29 cellular contexts compared by ENCODE assay signal in genomic region chr11:62438641-62439040, GRCh38. TPM values are rescaled to one million over a fixed set of nuclear protein-coding genes. Genes with fewer than 3 reads are reported as not detected.
"Had no signal": no experiment of that assay in that cellular context is flagged by ENCODE, and none has a peak within 500 bp of the region (broad histone marks: within the 10 kb centered on the region; RNA-seq: fewer than 3 reads in every experiment).

No MANE protein-coding gene starts in this region.

- ATAC-seq: activated T-helper 17 cell treated with anti-CD3 and anti-CD28 coated beads, Interleukin-2, amount 50 U/mL, for 72 hours; K562; PC-3; T-cell had no signal

- H3K9me3 Mint-ChIP-seq: activated B cell treated with CpG ODN at 0.5 μM for 24 hours; activated CD4-positive, alpha-beta memory T cell treated with anti-CD3 and anti-CD28 coated beads for 36 hours; activated CD4-positive, alpha-beta T cell treated with anti-CD3 and anti-CD28 coated beads, Interleukin-2, amount 10 ng/mL, durations not matched to agents 24 days and 14 days; activated naive CD4-positive, alpha-beta T cell treated with anti-CD3 and anti-CD28 coated beads for 36 hours; activated T-helper 17 cell treated with anti-CD3 and anti-CD28 coated beads, Interleukin-2, amount 50 U/mL, for 72 hours; T-cell had no signal

- H3K4me1 Mint-ChIP-seq: activated T-helper 17 cell treated with anti-CD3 and anti-CD28 coated beads, Interleukin-2, amount 50 U/mL, for 72 hours had no signal

- H3K4me3 ChIP-seq: K562, SK-N-MC had no signal

- H3K4me3 Mint-ChIP-seq: activated B cell treated with CpG ODN at 0.5 μM for 24 hours; activated CD4-positive, alpha-beta memory T cell treated with anti-CD3 and anti-CD28 coated beads for 36 hours; activated CD4-positive, alpha-beta T cell treated with anti-CD3 and anti-CD28 coated beads, Interleukin-2, amount 10 ng/mL, durations not matched to agents 24 days and 14 days; activated naive CD4-positive, alpha-beta T cell treated with anti-CD3 and anti-CD28 coated beads for 36 hours; activated naive CD8-positive, alpha-beta T cell; activated T-helper 17 cell treated with anti-CD3 and anti-CD28 coated beads, Interleukin-2, amount 50 U/mL, for 72 hours; T-cell had no signal

- DNase-seq: activated B cell treated with CpG ODN at 0.5 μM for 24 hours; activated CD4-positive, alpha-beta memory T cell treated with anti-CD3 and anti-CD28 coated beads for 36 hours; activated CD4-positive, alpha-beta T cell treated with anti-CD3 and anti-CD28 coated beads for 1 hour; activated CD4-positive, alpha-beta T cell treated with anti-CD3 and anti-CD28 coated beads, Interleukin-2, amount 10 ng/mL, durations not matched to agents 24 days and 14 days; activated gamma-delta T cell; activated naive CD4-positive, alpha-beta T cell treated with anti-CD3 and anti-CD28 coated beads for 36 hours; activated T-cell treated with anti-CD3 and anti-CD28 coated beads for 4 hours; activated T-cell treated with anti-CD3 and anti-CD28 coated beads, Interleukin-2, amount 50 U/mL, for 48 hours; Karpas-422; NCI-H1105 treated with DMSO at 0.1 percent for 48 hours; NCI-H1436 treated with DMSO at 0.1 percent for 48 hours; NCI-H1930; NCI-H2171; NCI-H226; NCI-H69; PC-3; SIG-M5; T-cell; T-helper 2 cell; T1000 had no signal

- H3K27ac ChIP-seq: SK-N-MC had no signal

- H3K27me3 Mint-ChIP-seq: activated B cell treated with CpG ODN at 0.5 μM for 24 hours; activated CD4-positive, alpha-beta memory T cell treated with anti-CD3 and anti-CD28 coated beads for 36 hours; activated CD4-positive, alpha-beta T cell treated with anti-CD3 and anti-CD28 coated beads, Interleukin-2, amount 10 ng/mL, durations not matched to agents 24 days and 14 days; activated naive CD8-positive, alpha-beta T cell; activated T-helper 17 cell treated with anti-CD3 and anti-CD28 coated beads, Interleukin-2, amount 50 U/mL, for 72 hours; T-cell had no signal

- H3K36me3 Mint-ChIP-seq: activated CD4-positive, alpha-beta memory T cell treated with anti-CD3 and anti-CD28 coated beads for 36 hours; activated naive CD8-positive, alpha-beta T cell; T-cell had no signal

- H3K27ac Mint-ChIP-seq: activated B cell treated with CpG ODN at 0.5 μM for 24 hours; activated CD4-positive, alpha-beta memory T cell treated with anti-CD3 and anti-CD28 coated beads for 36 hours; activated CD4-positive, alpha-beta T cell treated with anti-CD3 and anti-CD28 coated beads, Interleukin-2, amount 10 ng/mL, durations not matched to agents 24 days and 14 days; activated naive CD4-positive, alpha-beta T cell treated with anti-CD3 and anti-CD28 coated beads for 36 hours; activated naive CD8-positive, alpha-beta T cell; activated T-helper 17 cell treated with anti-CD3 and anti-CD28 coated beads, Interleukin-2, amount 50 U/mL, for 72 hours; T-cell had no signal

- FAIRE-seq: K562, TTC549 had no signal

RNA-seq across cellular contexts. Expression of gene SCGB1A1, which starts 19.8 kb away (rescaled TPM):
- total RNA-seq: activated B cell treated with CpG ODN at 0.5 μM for 24 hours; activated CD4-positive, alpha-beta memory T cell treated with anti-CD3 and anti-CD28 coated beads for 36 hours; activated CD4-positive, alpha-beta T cell treated with anti-CD3 and anti-CD28 coated beads, Interleukin-2, amount 10 ng/mL, durations not matched to agents 24 days and 14 days; activated CD8-positive, alpha-beta memory T cell treated with anti-CD3 and anti-CD28 coated beads for 36 hours; activated naive CD4-positive, alpha-beta T cell treated with anti-CD3 and anti-CD28 coated beads for 36 hours; activated T-helper 17 cell treated with anti-CD3 and anti-CD28 coated beads, Interleukin-2, amount 50 U/mL, for 72 hours; cardiac septum; NCI-H460; PC-3; RPMI7951 had no signal
- polyA plus RNA-seq: K562 had no signal
